18 cellular contexts compared by ENCODE assay signal in the genomic region with DNA sequence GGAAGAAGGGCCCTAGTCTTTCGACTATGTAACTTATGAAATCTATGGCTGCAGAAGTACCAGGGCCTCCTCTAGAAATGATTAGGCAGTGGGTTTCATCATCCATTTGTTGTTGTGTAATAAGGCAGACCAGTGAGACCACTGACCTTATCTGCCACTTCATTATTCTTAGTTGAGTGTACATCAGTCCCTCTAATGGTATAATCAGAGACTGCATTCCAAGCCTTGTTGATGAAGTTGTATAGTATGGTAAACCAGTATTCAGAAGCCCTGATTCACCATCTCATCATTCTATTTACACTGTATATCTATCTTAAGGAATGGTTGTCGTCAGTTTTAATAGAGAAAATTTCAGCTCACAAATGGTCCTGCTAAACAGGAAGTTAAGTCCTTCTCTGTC. TPM values are rescaled to one million over a fixed set of nuclear protein-coding genes. Genes with fewer than 3 reads are reported as not detected.
DNase-seq lines count a peak whose midpoint lies in the region; ATAC-seq and TF ChIP-seq lines count a peak whose summit lies in the region.
"Had no signal": no experiment of that assay in that cellular context is flagged by ENCODE, and none has a peak within 500 bp of the region (broad histone marks: within the 10 kb centered on the region; RNA-seq: fewer than 3 reads in every experiment).

No MANE protein-coding gene starts in this region.

- POLR2A ChIA-PET in Panc1 (lab: Charles Lee), result no interaction called here

- H3K36me3 ChIP-seq in Panc1 (ENCODE audit: control insufficient read depth, insufficient read depth, low read length) (no peaks in the 10 kb centered on the region), H7 (replicated peaks; ENCODE audit: control insufficient read depth, insufficient read depth, low read length) (no peaks in the 10 kb centered on the region)
- H3K36me3 ChIP-seq: tibial nerve had no signal

- H3K9me3 ChIP-seq in Panc1 (ENCODE audit: control insufficient read depth, insufficient read depth, low read depth, low read length), result no peaks in the 10 kb centered on the region
- H3K9me3 ChIP-seq: tibial nerve had no signal

- H3K27me3 Mint-ChIP-seq in osteocyte (ENCODE audit: unreplicated experiment), result no peaks in the 10 kb centered on the region
- no peaks in the 10 kb centered on the region for H3K27me3 Mint-ChIP-seq in activated T-helper 2 cell treated with anti-CD3 and anti-CD28 coated beads, Interferon-gamma antibody, Interleukin-2, Interleukin-4, amounts not matched to agents 10 μg/mL and 5 μg/mL and 100 μg/mL, durations not matched to agents 14 hours and 24 hours and 36 hours (ENCODE audit: low read depth)
- H3K27me3 Mint-ChIP-seq: memory B cell had no signal

- in situ Hi-C loops in Panc1 (cut with HindIII; ENCODE audit: low pct_unique_long_range_greater_than_20kb, low sequenced_read_pairs), result no loop called here

- no peaks in the 10 kb centered on the region for H3K9me3 Mint-ChIP-seq in osteocyte (ENCODE audit: unreplicated experiment)
- no peaks in the 10 kb centered on the region for H3K9me3 Mint-ChIP-seq in activated T-helper 2 cell treated with anti-CD3 and anti-CD28 coated beads, Interferon-gamma antibody, Interleukin-2, Interleukin-4, amounts not matched to agents 10 μg/mL and 5 μg/mL and 100 μg/mL, durations not matched to agents 14 hours and 24 hours and 36 hours
- H3K9me3 Mint-ChIP-seq: activated CD4-positive, alpha-beta memory T cell treated with anti-CD3 and anti-CD28 coated beads for 36 hours had no signal

- H3K4me1 ChIP-seq in Panc1 (ENCODE audit: control insufficient read depth, insufficient read depth, low read length), result no peaks in the 10 kb centered on the region
- H3K4me1 ChIP-seq: tibial nerve had no signal

- no peak overlapping the region for H3K27ac ChIP-seq in Panc1 (ENCODE audit: low read length)
- H3K27ac ChIP-seq: tibial nerve had no signal

- intact Hi-C loops in Panc1 (cut with micrococcal nuclease; ENCODE audit: unreplicated experiment), result no loop called here
- intact Hi-C loops in activated T-helper 2 cell treated with anti-CD3 and anti-CD28 coated beads, Interferon-gamma antibody, Interleukin-2, Interleukin-4, amounts not matched to agents 10 μg/mL and 5 μg/mL and 100 μg/mL, durations not matched to agents 14 hours and 24 hours and 36 hours (cut with micrococcal nuclease), result no loop called here

- H3K27me3 ChIP-seq in Panc1 (ENCODE audit: control insufficient read depth, insufficient read depth, low read length) (no peaks in the 10 kb centered on the region), H7 (ENCODE audit: control insufficient read depth, insufficient read depth, low read length) (no peaks in the 10 kb centered on the region)
- H3K27me3 ChIP-seq: tibial nerve had no signal

- no peak overlapping the region for H3K27ac Mint-ChIP-seq in osteocyte (ENCODE audit: unreplicated experiment)
- H3K27ac Mint-ChIP-seq in activated T-helper 2 cell treated with anti-CD3 and anti-CD28 coated beads, Interferon-gamma antibody, Interleukin-2, Interleukin-4, amounts not matched to agents 10 μg/mL and 5 μg/mL and 100 μg/mL, durations not matched to agents 14 hours and 24 hours and 36 hours, result no peak overlapping the region
- H3K27ac Mint-ChIP-seq: activated CD4-positive, alpha-beta memory T cell treated with anti-CD3 and anti-CD28 coated beads for 36 hours; memory B cell had no signal

- CTCF ChIA-PET in Panc1 (lab: Charles Lee), result no interaction called here

- no peaks in the 10 kb centered on the region for H3K36me3 Mint-ChIP-seq in osteocyte (ENCODE audit: unreplicated experiment)
- H3K36me3 Mint-ChIP-seq in activated T-helper 2 cell treated with anti-CD3 and anti-CD28 coated beads, Interferon-gamma antibody, Interleukin-2, Interleukin-4, amounts not matched to agents 10 μg/mL and 5 μg/mL and 100 μg/mL, durations not matched to agents 14 hours and 24 hours and 36 hours (ENCODE audit: low read depth), result no peaks in the 10 kb centered on the region
- H3K36me3 Mint-ChIP-seq: activated CD4-positive, alpha-beta memory T cell treated with anti-CD3 and anti-CD28 coated beads for 36 hours; memory B cell had no signal

- H3K4me1 Mint-ChIP-seq in osteocyte (ENCODE audit: unreplicated experiment), result no peaks in the 10 kb centered on the region
- H3K4me1 Mint-ChIP-seq in activated T-helper 2 cell treated with anti-CD3 and anti-CD28 coated beads, Interferon-gamma antibody, Interleukin-2, Interleukin-4, amounts not matched to agents 10 μg/mL and 5 μg/mL and 100 μg/mL, durations not matched to agents 14 hours and 24 hours and 36 hours (ENCODE audit: low read depth), result no peaks in the 10 kb centered on the region
- H3K4me1 Mint-ChIP-seq: memory B cell had no signal

- peak; percentile 42; the same call in 1 of the 2 replicates for TF ChIP-seq CTCF in Panc1 (IDR thresholded peaks at IDR 0.05)
- TF ChIP-seq CTCF in osteocyte (IDR thresholded peaks at IDR 0.05), result peak; percentile 26

- no TSS peak for BruUV-seq in Panc1 (replicated peaks; lab: Mats Ljungman, UMichigan)

- H3K4me3 ChIP-seq in Panc1 (ENCODE audit: low read depth in 2 of 2, low read length in 2 of 2) (no peak overlapping the region), H7 (ENCODE audit: insufficient read depth, low read depth, low read length) (no peak overlapping the region)
- H3K4me3 ChIP-seq: tibial nerve had no signal

- ATAC-seq in Panc1, result peak; percentile 74
- ATAC-seq: esophagus mucosa had no signal

- no peak overlapping the region for H3K4me3 Mint-ChIP-seq in osteocyte (ENCODE audit: unreplicated experiment)
- no peak overlapping the region for H3K4me3 Mint-ChIP-seq in activated T-helper 2 cell treated with anti-CD3 and anti-CD28 coated beads, Interferon-gamma antibody, Interleukin-2, Interleukin-4, amounts not matched to agents 10 μg/mL and 5 μg/mL and 100 μg/mL, durations not matched to agents 14 hours and 24 hours and 36 hours (ENCODE audit: low read depth)
- H3K4me3 Mint-ChIP-seq: activated CD4-positive, alpha-beta memory T cell treated with anti-CD3 and anti-CD28 coated beads for 36 hours; memory B cell had no signal

- DNase-seq in NCI-H82 (lab: John Stamatoyannopoulos, UW) (peak; percentile 22), NCI-H82 treated with DMSO at 0.1 percent for 48 hours (lab: John Stamatoyannopoulos, UW; ENCODE audit: unreplicated experiment) (no peak), Panc1 (ENCODE audit: low read depth, low spot score) (peak; percentile 36), dermis microvascular lymphatic vessel endothelial cell (ENCODE audit: low read depth in 2 of 2) (peak; percentile 6 to 17), osteocyte (ENCODE audit: extremely low spot score, unreplicated experiment) (no peak), H7 (no peak), NCI-H2196 treated with DMSO at 0.1 percent for 48 hours (lab: John Stamatoyannopoulos, UW; ENCODE audit: unreplicated experiment) (no peak)
- DNase-seq in activated T-helper 2 cell treated with anti-CD3 and anti-CD28 coated beads, Interferon-gamma antibody, Interleukin-2, Interleukin-4, amounts not matched to agents 10 μg/mL and 5 μg/mL and 100 μg/mL, durations not matched to agents 14 hours and 24 hours and 36 hours (ENCODE audit: low spot score), result no peak
- DNase-seq: 8988T; activated CD4-positive, alpha-beta memory T cell treated with anti-CD3 and anti-CD28 coated beads for 36 hours; activated effector memory CD4-positive, alpha-beta T cell treated with anti-CD3 and anti-CD28 coated beads, Interleukin-2, amount 50 U/mL, for 16 hours; NCI-H2029 treated with DMSO at 0.1 percent for 48 hours had no signal

RNA-seq across cellular contexts. Expression of a gene that starts 32.2 kb away (rescaled TPM):
- total RNA-seq in Panc1 (2021; ENCODE audit: unreplicated experiment) (not detected), dermis microvascular lymphatic vessel endothelial cell (not detected in 2 replicates), osteocyte (not detected in 2 replicates)
- 0.35 TPM for polyA plus RNA-seq in Panc1 (2012; ENCODE audit: insufficient read length)
- 1.2 and 1.3 TPM in 2 replicates for total RNA-seq in H7 (2014; rRNA removed; shearing (Covaris generic))
- not detected in 2 replicates for total RNA-seq in activated T-helper 2 cell treated with anti-CD3 and anti-CD28 coated beads, Interferon-gamma antibody, Interleukin-2, Interleukin-4, amounts not matched to agents 10 μg/mL and 5 μg/mL and 100 μg/mL, durations not matched to agents 14 hours and 24 hours and 36 hours
- total RNA-seq: activated CD4-positive, alpha-beta memory T cell treated with anti-CD3 and anti-CD28 coated beads for 36 hours; esophagus mucosa; LHCN-M2; osteoblast; T-helper 1 cell treated with Interleukin-12 subunit alpha and Interleukin-12 subunit beta and Interleukin-4 antibody, amounts not matched to agents 30 ng/mL and 1 ng/mL, for 36 hours; tibial nerve had no signal

Comparison
In these comparisons a context has a peak if more than half of its experiments do, and no peak if none do; other contexts are left out.
1. DNase-seq: peak in NCI-H82 (single experiment), Panc1 (single experiment) and dermis microvascular lymphatic vessel endothelial cell (2 of 2); none in NCI-H82 treated with DMSO at 0.1 percent for 48 hours (single experiment), osteocyte (single experiment), H7 (single experiment), NCI-H2196 treated with DMSO at 0.1 percent for 48 hours (single experiment) and activated T-helper 2 cell treated with anti-CD3 and anti-CD28 coated beads, Interferon-gamma antibody, Interleukin-2, Interleukin-4, amounts not matched to agents 10 μg/mL and 5 μg/mL and 100 μg/mL, durations not matched to agents 14 hours and 24 hours and 36 hours (single experiment).